11 cellular contexts compared by ENCODE assay signal in genomic region chr9:121217609-121218292, GRCh38. TPM values are rescaled to one million over a fixed set of nuclear protein-coding genes. Genes with fewer than 3 reads are reported as not detected.
DNase-seq lines count a peak whose midpoint lies in the region; ATAC-seq and TF ChIP-seq lines count a peak whose summit lies in the region.
"Had no signal": no experiment of that assay in that cellular context is flagged by ENCODE, and none has a peak within 500 bp of the region (broad histone marks: within the 10 kb centered on the region; RNA-seq: fewer than 3 reads in every experiment).

No MANE protein-coding gene starts in this region.

- no peaks in the 10 kb centered on the region for H3K9me3 ChIP-seq in ovary
- H3K9me3 ChIP-seq: ascending aorta had no signal

- TF ChIP-seq CTCF in fibroblast of mammary gland (conservative IDR thresholded peaks at IDR 0.05; ENCODE audit: control insufficient read depth, insufficient read depth, low read depth, low read length) (no peak), ovary (IDR thresholded peaks at IDR 0.05) (no peak), lower leg skin (IDR thresholded peaks at IDR 0.05) (no peak)

- H2BK15ac ChIP-seq in mesendoderm (replicated peaks; ENCODE audit: low read depth) = no peak overlapping the region

- no peak overlapping the region for H3K18ac ChIP-seq in mesendoderm (ENCODE audit: low read length)

- H3K4me1 ChIP-seq in mesendoderm (ENCODE audit: control insufficient read depth, low read depth, low read length) (no peaks in the 10 kb centered on the region), ovary (ENCODE audit: insufficient read depth) (peaks cover 2% of the 10 kb centered on the region)
- H3K4me1 ChIP-seq: ascending aorta had no signal

- H4K8ac ChIP-seq in mesendoderm (ENCODE audit: low read depth, low read length) = no peak overlapping the region

- no peak overlapping the region for H3K4me3 ChIP-seq in fibroblast of mammary gland (ENCODE audit: control insufficient read depth, low read depth, low read length)
- H3K4me3 ChIP-seq in mesendoderm (ENCODE audit: low read length) = no peak overlapping the region
- no peak overlapping the region for H3K4me3 ChIP-seq in ovary
- no peak overlapping the region for H3K4me3 ChIP-seq in lower leg skin (ENCODE audit: low read depth, poor library complexity, severe bottlenecking)
- H3K4me3 ChIP-seq: ascending aorta had no signal

- TF ChIP-seq POLR2A in ovary (IDR thresholded peaks at IDR 0.05) = no peak
- TF ChIP-seq POLR2A in lower leg skin (IDR thresholded peaks at IDR 0.05) = no peak

- H3K36me3 ChIP-seq in mesendoderm (ENCODE audit: control insufficient read depth, insufficient read depth, low read length) (no peaks in the 10 kb centered on the region), ovary (no peaks in the 10 kb centered on the region)
- H3K36me3 ChIP-seq: ascending aorta had no signal

- ATAC-seq in GM18858 (IDR thresholded peaks at IDR 0.05; ENCODE audit: unreplicated experiment) (peak; percentile 75), GM21619 (IDR thresholded peaks at IDR 0.05; ENCODE audit: unreplicated experiment) (peak; percentile 79), HG03432 (IDR thresholded peaks at IDR 0.05; ENCODE audit: unreplicated experiment) (peak; percentile 92)

- no peak for TF ChIP-seq EP300 in ovary (IDR thresholded peaks at IDR 0.05)

- H3K4ac ChIP-seq in mesendoderm (ENCODE audit: low read depth, low read length) = no peak overlapping the region

- H3K23ac ChIP-seq in mesendoderm (ENCODE audit: low read length) = no peak overlapping the region

- no peak overlapping the region for H2BK5ac ChIP-seq in mesendoderm (ENCODE audit: low read length)

- WGBS in mesendoderm (ENCODE audit: extremely low coverage, insufficient coverage, low lambda C conversion rate) = no CpG with 5 or more reads among the region's 4 CpGs
- WGBS in ovary, 3 donors = 93 to 96% (median 94%) methylated on average over 4 of the region's 4 CpGs
- WGBS in lower leg skin, 2 donors = 93 to 95% methylated on average over 4 of the region's 4 CpGs

- H3K27ac ChIP-seq in mesendoderm (ENCODE audit: low read depth, low read length) (no peak overlapping the region), ovary (no peak overlapping the region)
- H3K27ac ChIP-seq: ascending aorta had no signal

- H3K56ac ChIP-seq in mesendoderm (ENCODE audit: low read length) = no peak overlapping the region

- no peak overlapping the region for H3K4me2 ChIP-seq in mesendoderm (ENCODE audit: low read length)

- peak; percentile 80 for DNase-seq in fibroblast of mammary gland (ENCODE audit: low read depth)
- DNase-seq in mesendoderm = no peak
- DNase-seq in ovary = no peak
- DNase-seq in SHP77 (lab: John Stamatoyannopoulos, UW) = no peak
- no peak for DNase-seq in lower leg skin (ENCODE audit: low spot score in 2 of 2)
- DNase-seq: activated CD4-positive, alpha-beta T cell treated with anti-CD3 and anti-CD28 coated beads, Interleukin-2, amount 10 ng/mL, durations not matched to agents 7 days and 5 days; OCI-M1 had no signal

- no peaks in the 10 kb centered on the region for H3K27me3 ChIP-seq in mesendoderm (ENCODE audit: insufficient read depth, low read length, poor library complexity)
- H3K27me3 ChIP-seq in ovary = no peaks in the 10 kb centered on the region
- H3K27me3 ChIP-seq: ascending aorta had no signal

- no peaks in the 10 kb centered on the region for H3K79me1 ChIP-seq in mesendoderm (ENCODE audit: low read length)

- H2AK5ac ChIP-seq in mesendoderm (ENCODE audit: low read length) = no peak overlapping the region

- intact Hi-C loops in ovary (cut with DNase I) = loop anchor here in 3 of 4 donors (5.0 to 10.0 kb wide), 3 partner anchors 47 to 107 kb away; partner anchors contain the start of gene GSN (in 2 of the 3)
- intact Hi-C loops in lower leg skin (cut with DNase I; ENCODE audit: low total_unique reads) = loop anchor here (10.0 kb wide), 1 partner anchor 97 kb away; no protein-coding TSS in a partner anchor

- no peaks in the 10 kb centered on the region for H3K79me2 ChIP-seq in mesendoderm (ENCODE audit: control insufficient read depth, insufficient read depth, low read length)

- H2BK120ac ChIP-seq in mesendoderm (ENCODE audit: low read depth, low read length) = no peak overlapping the region

- no peak overlapping the region for H3K9ac ChIP-seq in mesendoderm (ENCODE audit: low read length)

- no peak overlapping the region for H4K5ac ChIP-seq in mesendoderm (ENCODE audit: low read length)

RNA-seq across cellular contexts. Expression of gene RAB14, which starts 16.1 kb away (rescaled TPM):
- 26.2 TPM for polyA plus RNA-seq in mesendoderm (2013, experiment 1 of 2)
- polyA plus RNA-seq in mesendoderm (2013, experiment 2 of 2) = 25.9 TPM
- total RNA-seq in ovary = 10 to 100 TPM; 22.9 to 64.4 (median 57.1) TPM
- 10 to 100 TPM; 27.0 to 96.6 TPM for polyA plus RNA-seq in ovary
- total RNA-seq in lower leg skin = 10 to 100 TPM; 43.9 to 50.8 (median 49.6) TPM

RNA-seq across cellular contexts. Expression of gene GSN, which starts 50.2 kb away (rescaled TPM):
- polyA plus RNA-seq in mesendoderm (2013, experiment 1 of 2) = 12.4 TPM
- polyA plus RNA-seq in mesendoderm (2013, experiment 2 of 2) = 13.0 TPM
- 100 to 1,000 TPM; 188 to 706 (median 295) TPM for total RNA-seq in ovary
- 100 to 1,000 TPM; 370 to 406 TPM for polyA plus RNA-seq in ovary
- 1,000 to 10,000 TPM in 2 of 4 donors, 100 to 1,000 TPM in 2; 835 to 2,031 (median 1,042) TPM for total RNA-seq in lower leg skin
